22 cellular contexts compared by ENCODE assay signal in genomic region chr3:52792413-52792812, GRCh38. TPM values are rescaled to one million over a fixed set of nuclear protein-coding genes. Genes with fewer than 3 reads are reported as not detected.
A peak's percentile ranks its signal among the peaks of the same experiment; 100 is the strongest.
DNase-seq lines count a peak whose midpoint lies in the region; ATAC-seq, FAIRE-seq and TF ChIP-seq lines count a peak whose summit lies in the region.
"Had no signal": no experiment of that assay in that cellular context is flagged by ENCODE, and none has a peak within 500 bp of the region (broad histone marks: within the 10 kb centered on the region; RNA-seq: fewer than 3 reads in every experiment).

No MANE protein-coding gene starts in this region.

- no peaks in the 10 kb centered on the region for H3K23me2 ChIP-seq in H1 (ENCODE audit: low read depth, low read length)

- DNase-seq in Right ventricle myocardium inferior (ENCODE audit: missing footprints) (peak; percentile 26), left ventricle myocardium superior (no peak), H1 (ENCODE audit: low read depth in 1 of 2, low spot score in 2 of 2) (peak in 1 of 2 experiments; percentile 69), smooth muscle cell (lab: John Stamatoyannopoulos, UW; ENCODE audit: unreplicated experiment) (no peak), NAMALWA (ENCODE audit: low spot score) (no peak), NCI-H2171 treated with DMSO at 0.1 percent for 48 hours (lab: John Stamatoyannopoulos, UW) (no peak)
- DNase-seq: activated CD4-positive, alpha-beta memory T cell treated with anti-CD3 and anti-CD28 coated beads for 36 hours; activated T-cell treated with anti-CD3 and anti-CD28 coated beads, Interleukin-2, amount 50 U/mL, for 72 hours; caudate nucleus; DND-41; effector CD8-positive, alpha-beta T cell; left cardiac atrium; MG63; NCI-H2029 treated with DMSO at 0.1 percent for 48 hours; NCI-H526 treated with DMSO at 0.1 percent for 48 hours; tibial artery had no signal

- H3K56ac ChIP-seq in H1 (replicated peaks; ENCODE audit: insufficient read length, low read depth, low read length): no peak overlapping the region

- no peaks in the 10 kb centered on the region for H3K79me1 ChIP-seq in H1 (ENCODE audit: low read depth, low read length)

- H3K36me3 ChIP-seq in H1 (ENCODE audit: control insufficient read depth in 2 of 4, insufficient read depth in 4 of 4, low read length in 3 of 4) (no peaks in the 10 kb centered on the region), smooth muscle cell (ENCODE audit: low read depth) (no peaks in the 10 kb centered on the region)
- H3K36me3 ChIP-seq: MG63, pancreas had no signal

- H4K8ac ChIP-seq in H1 (ENCODE audit: extremely low read depth, insufficient read depth, low read length): no peak overlapping the region

- 68% methylated on average over 7 of the region's 7 CpGs; no CpG with 5 or more reads in 1 of the 2 experiments for WGBS in H1 (ENCODE audit: extremely low coverage in 1 of 2, insufficient coverage in 1 of 2, insufficient read length in 1 of 2, insufficient replicate concordance in 2 of 2, low coverage in 1 of 2, low lambda C conversion rate in 2 of 2, missing lambda C conversion rate in 1 of 2), 2 experiments
- WGBS in smooth muscle cell (ENCODE audit: low lambda C conversion rate): 75% methylated on average over 7 of the region's 7 CpGs

- H2BK5ac ChIP-seq in H1 (ENCODE audit: low read depth, low read length): no peak overlapping the region

- TF ChIP-seq POLR2A in H1 (IDR thresholded peaks at IDR 0.05; ENCODE audit: control extremely low read depth in 1 of 2, low read depth in 2 of 2, low read length in 2 of 2): no peak

- H4K5ac ChIP-seq in H1 (ENCODE audit: insufficient read length, low read depth, low read length): no peak overlapping the region

- no peak overlapping the region for H3K14ac ChIP-seq in H1 (ENCODE audit: insufficient read length)

- no peak overlapping the region for H3K18ac ChIP-seq in H1 (ENCODE audit: extremely low read depth, low read length)

- H2AK5ac ChIP-seq in H1 (ENCODE audit: low read depth, low read length): no peak overlapping the region

- H4K91ac ChIP-seq in H1 (replicated peaks; ENCODE audit: insufficient read length, low read length): no peak overlapping the region

- H4K20me1 ChIP-seq in H1 (replicated peaks in 1 of 2; ENCODE audit: control insufficient read depth in 1 of 2, insufficient read depth in 2 of 2, low read length in 2 of 2) (peaks cover 0 to under 1% of the 10 kb centered on the region in 2 experiments), smooth muscle cell (ENCODE audit: low read depth) (no peaks in the 10 kb centered on the region)

- H3K9me3 ChIP-seq in H1 (ENCODE audit: insufficient read depth in 2 of 2, low read depth in 1 of 2, low read length in 1 of 2) (no peaks in the 10 kb centered on the region), smooth muscle cell (replicated peaks; ENCODE audit: low read depth) (no peaks in the 10 kb centered on the region)
- H3K9me3 ChIP-seq: MG63, pancreas, tibial artery had no signal

- H3K4me2 ChIP-seq in H1 (ENCODE audit: insufficient read depth in 1 of 2, low read depth in 2 of 2, low read length in 2 of 2): no peak overlapping the region
- H3K4me2 ChIP-seq in smooth muscle cell: no peak overlapping the region
- H3K4me2 ChIP-seq: hepatocyte had no signal

- H2BK12ac ChIP-seq in H1 (ENCODE audit: low read depth, low read length): 0 out of 2 replicates have a peak overlapping the region, but pooled peaks have one; percentile 39

- intact Hi-C loops in Right ventricle myocardium inferior (cut with DNase I) (no loop called here), left ventricle myocardium superior (cut with micrococcal nuclease) (no loop called here)

- no peak overlapping the region for H2BK20ac ChIP-seq in H1 (ENCODE audit: low read length)

- POLR2A ChIA-PET in H1 (lab: Charles Lee; ENCODE audit: partially characterized antibody): interaction anchor here (0.9 to 2.5 kb wide), 3 partner anchors 9 to 21 kb away, joined by 4 to 10 read pairs (median 5); partner anchors contain the start of gene NEK4

- no peak for TF ChIP-seq EP300 in H1 (IDR thresholded peaks at IDR 0.05; ENCODE audit: borderline replicate concordance in 1 of 2, low read depth in 2 of 2, low read length in 2 of 2)

- CTCF ChIA-PET in H1 (lab: Charles Lee; ENCODE audit: partially characterized antibody): interaction anchor here (0.6 to 3.8 kb wide), 38 partner anchors 9 to 370 kb away, joined by 3 to 33 read pairs (median 5); partner anchors contain the start of genes ITIH1 and NEK4

- ATAC-seq in Right ventricle myocardium inferior: no peak
- no peak for ATAC-seq in left ventricle myocardium superior
- ATAC-seq: activated T-cell treated with anti-CD3 and anti-CD28 coated beads, Interleukin-2, amount 50 U/mL, for 72 hours; CD8-positive, alpha-beta T cell; left cardiac atrium had no signal

- FAIRE-seq in H1 (lab: Jason Lieb, UNC): no peak
- FAIRE-seq: A204.1, pancreas, TTC549 had no signal

- H2AFZ ChIP-seq in H1 (ENCODE audit: low read length) (peak overlapping the region; percentile 73), smooth muscle cell (ENCODE audit: low read depth) (no peak overlapping the region)
- H2AFZ ChIP-seq: hepatocyte had no signal

- no peak overlapping the region for H2BK15ac ChIP-seq in H1 (ENCODE audit: low read length)

- H3F3A ChIP-seq in smooth muscle cell (ENCODE audit: low read depth): no peaks in the 10 kb centered on the region

- no peak overlapping the region for H3K23ac ChIP-seq in H1 (ENCODE audit: insufficient read length)

- H2BK120ac ChIP-seq in H1 (replicated peaks; ENCODE audit: low read depth, low read length): no peak overlapping the region

- TF ChIP-seq RAD21 in H1 (IDR thresholded peaks at IDR 0.05 in 1 of 2, conservative IDR thresholded peaks at IDR 0.05 in 1 of 2; ENCODE audit: low read depth in 2 of 2, low read length in 2 of 2): peak; percentile 34 to 54; a peak in 3 of 4 replicates

- H3K4ac ChIP-seq in H1 (replicated peaks; ENCODE audit: insufficient read length, low read depth, low read length): no peak overlapping the region

- H3K4me3 ChIP-seq in H1 (ENCODE audit: extremely low read depth in 1 of 4, insufficient read depth in 2 of 4, low read depth in 3 of 4, low read length in 4 of 4) (no peak overlapping the region), smooth muscle cell (no peak overlapping the region)
- H3K4me3 ChIP-seq: hepatocyte, MG63, pancreas, skin epidermis, tibial artery had no signal

- H3K79me2 ChIP-seq in H1 (ENCODE audit: control insufficient read depth in 1 of 2, insufficient read depth in 2 of 2, low read length in 2 of 2) (no peaks in the 10 kb centered on the region), smooth muscle cell (ENCODE audit: low read depth) (no peaks in the 10 kb centered on the region)
- H3K79me2 ChIP-seq: hepatocyte had no signal

- no peak overlapping the region for H3K9ac ChIP-seq in H1 (replicated peaks in 1 of 4; ENCODE audit: extremely low read depth in 1 of 4, low read depth in 3 of 4, low read length in 3 of 4)
- H3K9ac ChIP-seq in smooth muscle cell (ENCODE audit: low read depth): no peak overlapping the region

- H3K4me1 ChIP-seq in H1 (replicated peaks in 1 of 4; ENCODE audit: control insufficient read depth in 3 of 4, insufficient read depth in 4 of 4, low read length in 3 of 4): no peaks in the 10 kb centered on the region
- H3K4me1 ChIP-seq in smooth muscle cell (ENCODE audit: low read depth): no peaks in the 10 kb centered on the region

- no peak overlapping the region for H3K27ac ChIP-seq in H1 (ENCODE audit: low read depth, low read length)
- no peak overlapping the region for H3K27ac ChIP-seq in smooth muscle cell (ENCODE audit: low read depth)
- H3K27ac ChIP-seq: hepatocyte, pancreas, skin epidermis had no signal

- TF ChIP-seq CTCF in H1 (IDR thresholded peaks at IDR 0.05; ENCODE audit: control extremely low read depth in 1 of 3, insufficient read depth in 1 of 3, low read depth in 1 of 3, low read length in 3 of 3) (peak in 2 of 3 experiments; percentile 66 to 78; a peak in 3 of 4 replicates), smooth muscle cell (IDR thresholded peaks at IDR 0.05; ENCODE audit: borderline replicate concordance, insufficient read depth, poor library complexity, severe bottlenecking) (peak; percentile 18)

- H3K27me3 ChIP-seq in H1 (replicated peaks in 1 of 4; ENCODE audit: control insufficient read depth in 3 of 4, extremely low read depth in 1 of 4, insufficient read depth in 3 of 4, low read length in 3 of 4): no peaks in the 10 kb centered on the region
- H3K27me3 ChIP-seq in smooth muscle cell (ENCODE audit: low read depth): no peaks in the 10 kb centered on the region
- H3K27me3 ChIP-seq: hepatocyte, MG63, pancreas, tibial artery had no signal

RNA-seq across cellular contexts. Expression of gene ITIH3, which starts 2.2 kb away (rescaled TPM):
- 0.43 TPM for total RNA-seq in Right ventricle myocardium inferior
- not detected for total RNA-seq in left ventricle myocardium superior
- not detected in 2 replicates for total RNA-seq in H1 (2021; fragmentation: NEBNext Ultra II Directional; extraction: Animal tissue kit (Norgen Biotek cat#: 25700))
- polyA plus RNA-seq in H1 (2011; rRNA removed): not detected in 2 replicates
- polyA plus RNA-seq in H1 (2011; cell fraction: cytosol; rRNA removed): 0.78 TPM
- not detected for polyA plus RNA-seq in H1 (2011; cell fraction: nucleus; rRNA removed)
- polyA plus RNA-seq in H1 (2012, experiment 1 of 2): 0.20 to 0.52 TPM (median 0.21 TPM) in 3 of 4 replicates, not detected in the other
- not detected for polyA plus RNA-seq in H1 (2012, experiment 2 of 2)
- not detected for polyA plus RNA-seq in H1 (2013, experiment 1 of 2)
- 0.15 TPM for polyA plus RNA-seq in H1 (2013, experiment 2 of 2)
- not detected in 2 replicates for polyA minus RNA-seq in H1 (2011; rRNA and poly(A)+ RNA removed)
- not detected for polyA minus RNA-seq in H1 (2011; cell fraction: cytosol; rRNA and poly(A)+ RNA removed)
- polyA minus RNA-seq in H1 (2011; cell fraction: nucleus; rRNA and poly(A)+ RNA removed): not detected
- not detected in 2 replicates for total RNA-seq in smooth muscle cell
- 0.35 TPM in 1 of 2 replicates, not detected in the other for polyA plus RNA-seq in smooth muscle cell
- total RNA-seq: activated CD4-positive, alpha-beta memory T cell treated with anti-CD3 and anti-CD28 coated beads for 36 hours; activated T-cell treated with anti-CD3 and anti-CD28 coated beads, Interleukin-2, amount 50 U/mL, for 72 hours; CD8-positive, alpha-beta T cell had no signal

RNA-seq across cellular contexts. Expression of gene ITIH1, which starts 15.0 kb away (rescaled TPM):
- total RNA-seq in Right ventricle myocardium inferior (not detected), left ventricle myocardium superior (not detected), smooth muscle cell (not detected in 2 replicates)
- total RNA-seq in H1 (2021; fragmentation: NEBNext Ultra II Directional; extraction: Animal tissue kit (Norgen Biotek cat#: 25700)): not detected in 2 replicates
- polyA plus RNA-seq in H1 (2011; rRNA removed) (not detected in 2 replicates), smooth muscle cell (0.33 TPM in 1 of 2 replicates, not detected in the other)
- not detected for polyA plus RNA-seq in H1 (2011; cell fraction: cytosol; rRNA removed)
- not detected for polyA plus RNA-seq in H1 (2011; cell fraction: nucleus; rRNA removed)
- polyA plus RNA-seq in H1 (2012, experiment 1 of 2): not detected in 4 replicates
- polyA plus RNA-seq in H1 (2012, experiment 2 of 2): not detected
- not detected for polyA plus RNA-seq in H1 (2013, experiment 1 of 2)
- not detected for polyA plus RNA-seq in H1 (2013, experiment 2 of 2)
- not detected in 2 replicates for polyA minus RNA-seq in H1 (2011; rRNA and poly(A)+ RNA removed)
- not detected for polyA minus RNA-seq in H1 (2011; cell fraction: cytosol; rRNA and poly(A)+ RNA removed)
- polyA minus RNA-seq in H1 (2011; cell fraction: nucleus; rRNA and poly(A)+ RNA removed): not detected
- total RNA-seq: activated CD4-positive, alpha-beta memory T cell treated with anti-CD3 and anti-CD28 coated beads for 36 hours; activated T-cell treated with anti-CD3 and anti-CD28 coated beads, Interleukin-2, amount 50 U/mL, for 72 hours; CD8-positive, alpha-beta T cell; left cardiac atrium had no signal

RNA-seq across cellular contexts. Expression of gene NEK4, which starts 21.7 kb away (rescaled TPM):
- total RNA-seq in Right ventricle myocardium inferior (20.4 TPM), left ventricle myocardium superior (21.3 TPM), smooth muscle cell (9.6 and 11.0 TPM in 2 replicates)
- 39.5 and 40.0 TPM in 2 replicates for total RNA-seq in H1 (2021; fragmentation: NEBNext Ultra II Directional; extraction: Animal tissue kit (Norgen Biotek cat#: 25700))
- polyA plus RNA-seq in H1 (2011; rRNA removed) (6.0 and 7.5 TPM in 2 replicates), smooth muscle cell (7.1 and 8.6 TPM in 2 replicates)
- 12.7 TPM for polyA plus RNA-seq in H1 (2011; cell fraction: cytosol; rRNA removed)
- polyA plus RNA-seq in H1 (2011; cell fraction: nucleus; rRNA removed): 13.9 TPM
- 16.6 to 24.6 TPM (median 19.9 TPM) in 4 replicates for polyA plus RNA-seq in H1 (2012, experiment 1 of 2)
- 1.6 TPM for polyA plus RNA-seq in H1 (2012, experiment 2 of 2)
- polyA plus RNA-seq in H1 (2013, experiment 1 of 2): 14.7 TPM
- 13.4 TPM for polyA plus RNA-seq in H1 (2013, experiment 2 of 2)
- 34.5 and 35.6 TPM in 2 replicates for polyA minus RNA-seq in H1 (2011; rRNA and poly(A)+ RNA removed)
- polyA minus RNA-seq in H1 (2011; cell fraction: cytosol; rRNA and poly(A)+ RNA removed): 20.0 TPM
- polyA minus RNA-seq in H1 (2011; cell fraction: nucleus; rRNA and poly(A)+ RNA removed): 22.8 TPM

RNA-seq across cellular contexts. Expression of gene ITIH4, which starts 38.1 kb away (rescaled TPM):
- total RNA-seq in Right ventricle myocardium inferior (5.0 TPM), left ventricle myocardium superior (4.1 TPM), smooth muscle cell (1.6 and 2.3 TPM in 2 replicates)
- 0.78 and 3.7 TPM in 2 replicates for total RNA-seq in H1 (2021; fragmentation: NEBNext Ultra II Directional; extraction: Animal tissue kit (Norgen Biotek cat#: 25700))
- polyA plus RNA-seq in H1 (2011; rRNA removed) (3.2 and 3.4 TPM in 2 replicates), smooth muscle cell (1.6 and 4.5 TPM in 2 replicates)
- polyA plus RNA-seq in H1 (2011; cell fraction: cytosol; rRNA removed): 2.2 TPM
- 19.3 TPM for polyA plus RNA-seq in H1 (2011; cell fraction: nucleus; rRNA removed)
- 2.2 to 4.0 TPM (median 3.2 TPM) in 4 replicates for polyA plus RNA-seq in H1 (2012, experiment 1 of 2)
- polyA plus RNA-seq in H1 (2012, experiment 2 of 2): 0.13 TPM
- 1.9 TPM for polyA plus RNA-seq in H1 (2013, experiment 1 of 2)
- 1.2 TPM for polyA plus RNA-seq in H1 (2013, experiment 2 of 2)
- polyA minus RNA-seq in H1 (2011; rRNA and poly(A)+ RNA removed): 4.6 and 4.7 TPM in 2 replicates
- 4.0 TPM for polyA minus RNA-seq in H1 (2011; cell fraction: cytosol; rRNA and poly(A)+ RNA removed)
- 9.7 TPM for polyA minus RNA-seq in H1 (2011; cell fraction: nucleus; rRNA and poly(A)+ RNA removed)

RNA-seq across cellular contexts. Expression of gene MUSTN1, which starts 42.4 kb away (rescaled TPM):
- total RNA-seq in Right ventricle myocardium inferior (26.5 TPM), left ventricle myocardium superior (10.9 TPM), smooth muscle cell (2.2 TPM in 1 of 2 replicates, not detected in the other)
- total RNA-seq in H1 (2021; fragmentation: NEBNext Ultra II Directional; extraction: Animal tissue kit (Norgen Biotek cat#: 25700)): 0.84 and 2.4 TPM in 2 replicates
- polyA plus RNA-seq in H1 (2011; rRNA removed) (1.1 and 3.0 TPM in 2 replicates), smooth muscle cell (0.30 and 0.98 TPM in 2 replicates)
- polyA plus RNA-seq in H1 (2011; cell fraction: cytosol; rRNA removed): 3.1 TPM
- 22.0 TPM for polyA plus RNA-seq in H1 (2011; cell fraction: nucleus; rRNA removed)
- polyA plus RNA-seq in H1 (2012, experiment 1 of 2): 4.1 to 4.9 TPM (median 4.6 TPM) in 3 of 4 replicates, not detected in the other
- polyA plus RNA-seq in H1 (2012, experiment 2 of 2): 0.94 TPM
- 5.8 TPM for polyA plus RNA-seq in H1 (2013, experiment 1 of 2)
- 3.4 TPM for polyA plus RNA-seq in H1 (2013, experiment 2 of 2)
- polyA minus RNA-seq in H1 (2011; rRNA and poly(A)+ RNA removed): 0.32 TPM in 1 of 2 replicates, not detected in the other
- not detected for polyA minus RNA-seq in H1 (2011; cell fraction: cytosol; rRNA and poly(A)+ RNA removed)
- 2.1 TPM for polyA minus RNA-seq in H1 (2011; cell fraction: nucleus; rRNA and poly(A)+ RNA removed)
